In the genomic region with DNA sequence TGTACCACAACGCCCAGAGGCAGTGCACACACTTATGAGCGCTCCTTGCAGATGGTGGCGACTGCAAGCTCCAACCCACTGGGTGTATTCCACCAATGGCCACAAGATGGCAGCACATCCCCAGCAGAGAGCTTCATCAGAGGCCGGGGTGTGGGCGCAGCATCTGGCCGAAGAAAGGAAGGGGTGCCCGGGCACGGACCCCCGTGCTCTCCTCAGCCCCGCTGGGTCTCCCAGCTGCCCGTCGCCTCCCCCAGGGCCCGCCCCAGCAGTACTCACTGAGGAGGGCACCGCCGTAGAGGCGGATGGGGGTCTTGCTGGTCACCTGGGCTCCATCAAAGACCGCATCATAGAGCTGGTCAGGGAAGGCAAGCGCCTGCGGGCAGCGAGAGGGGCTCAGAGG, we compare ENCODE assay signal across 1 cellular context.
TF ChIP-seq lines count a peak whose summit lies in the region.

No MANE protein-coding gene starts in this region.

TF ChIP-seq in HCT116, 20 proteins besides CTCF, POLR2A, EP300 and RAD21 (continued from another document):
- TF ChIP-seq SP1 (IDR thresholded peaks at IDR 0.05; ENCODE audit: low read depth) (no peak), YY1 (IDR thresholded peaks at IDR 0.05; ENCODE audit: extremely low read depth, insufficient replicate concordance, low read depth, low read length) (no peak), CEBPB (IDR thresholded peaks at IDR 0.05; ENCODE audit: low read depth) (no peak), CBX3 (IDR thresholded peaks at IDR 0.05; ENCODE audit: low read depth) (no peak), JUND (IDR thresholded peaks at IDR 0.05) (no peak)
TF ChIP-seq in HCT116: peak in this region for 0.
